In genomic region chrX:30253257-30253656, GRCh38 we compare ENCODE assay signal across 13 cellular contexts. TPM values are rescaled to one million over a fixed set of nuclear protein-coding genes. Genes with fewer than 3 reads are reported as not detected.
DNase-seq lines count a peak whose midpoint lies in the region; ATAC-seq and TF ChIP-seq lines count a peak whose summit lies in the region.
"Had no signal": no experiment of that assay in that cellular context is flagged by ENCODE, and none has a peak within 500 bp of the region (broad histone marks: within the 10 kb centered on the region; RNA-seq: fewer than 3 reads in every experiment).

No MANE protein-coding gene starts in this region.

- peaks cover 5% of the 10 kb centered on the region; the same call in 1 of the 2 replicates for H3K9me3 Mint-ChIP-seq in HFFc6
- H3K9me3 Mint-ChIP-seq: activated naive CD4-positive, alpha-beta T cell treated with anti-CD3 and anti-CD28 coated beads, Interleukin-2, amount 50 U/mL, for 24 hours had no signal

- DNase-seq in Kasumi-1 (lab: John Stamatoyannopoulos, UW) (no peak), HFFc6 (no peak), globus pallidus (ENCODE audit: low spot score) (no peak), germinal center (ENCODE audit: low spot score) (no peak)
- DNase-seq: activated CD4-positive, alpha-beta T cell treated with anti-CD3 and anti-CD28 coated beads, Interleukin-2, amount 50 U/mL, for 4 hours; spleen; SW 1271; tibial artery had no signal

- no peaks in the 10 kb centered on the region for H3K36me3 Mint-ChIP-seq in HFFc6 (ENCODE audit: low read depth)
- H3K36me3 Mint-ChIP-seq: activated naive CD4-positive, alpha-beta T cell treated with anti-CD3 and anti-CD28 coated beads, Interleukin-2, amount 50 U/mL, for 24 hours had no signal

- TF ChIP-seq CTCF in HFFc6 (IDR thresholded peaks at IDR 0.05) = no peak

- H3K4me3 Mint-ChIP-seq in HFFc6 = no peak overlapping the region
- H3K4me3 Mint-ChIP-seq: activated naive CD4-positive, alpha-beta T cell treated with anti-CD3 and anti-CD28 coated beads, Interleukin-2, amount 50 U/mL, for 24 hours had no signal

- no peak overlapping the region for H3K27ac Mint-ChIP-seq in HFFc6
- H3K27ac Mint-ChIP-seq: activated naive CD4-positive, alpha-beta T cell treated with anti-CD3 and anti-CD28 coated beads, Interleukin-2, amount 50 U/mL, for 24 hours had no signal

- no peaks in the 10 kb centered on the region for H3K4me1 Mint-ChIP-seq in HFFc6 (ENCODE audit: low read depth)
- H3K4me1 Mint-ChIP-seq: activated naive CD4-positive, alpha-beta T cell treated with anti-CD3 and anti-CD28 coated beads, Interleukin-2, amount 50 U/mL, for 24 hours had no signal

- ATAC-seq in GM19025 (IDR thresholded peaks at IDR 0.05; ENCODE audit: low read depth, unreplicated experiment) (peak; percentile 50), GM21717 (IDR thresholded peaks at IDR 0.05; ENCODE audit: unreplicated experiment) (peak; percentile 51), HG03039 (IDR thresholded peaks at IDR 0.05; ENCODE audit: unreplicated experiment) (peak; percentile 71)

- peaks cover 4% of the 10 kb centered on the region for H3K27me3 Mint-ChIP-seq in HFFc6 (ENCODE audit: insufficient read depth)
- H3K27me3 Mint-ChIP-seq: activated naive CD4-positive, alpha-beta T cell treated with anti-CD3 and anti-CD28 coated beads, Interleukin-2, amount 50 U/mL, for 24 hours had no signal

RNA-seq across cellular contexts. Expression of gene MAGEB1, which starts 6.3 kb away (rescaled TPM):
- total RNA-seq in HFFc6 (2021; fragmentation: NEBNext Ultra II Directional; extraction: Animal tissue kit (Norgen Biotek cat#: 25700)) = not detected
- total RNA-seq: MCF 10A, spleen had no signal

RNA-seq across cellular contexts. Expression of gene MAGEB4, which starts 11.5 kb away (rescaled TPM):
- not detected for total RNA-seq in HFFc6 (2021; fragmentation: NEBNext Ultra II Directional; extraction: Animal tissue kit (Norgen Biotek cat#: 25700))
- total RNA-seq: MCF 10A, spleen had no signal

RNA-seq across cellular contexts. Expression of gene MAGEB3, which starts 22.8 kb away (rescaled TPM):
- total RNA-seq in HFFc6 (2021; fragmentation: NEBNext Ultra II Directional; extraction: Animal tissue kit (Norgen Biotek cat#: 25700)) = not detected
- total RNA-seq: MCF 10A, spleen had no signal

RNA-seq across cellular contexts. Expression of gene MAGEB2, which starts 37.9 kb away (rescaled TPM):
- not detected for total RNA-seq in HFFc6 (2021; fragmentation: NEBNext Ultra II Directional; extraction: Animal tissue kit (Norgen Biotek cat#: 25700))
- total RNA-seq: MCF 10A, spleen had no signal

RNA-seq across cellular contexts. Expression of gene NR0B1, which starts 55.9 kb away (rescaled TPM):
- total RNA-seq in HFFc6 (2021; fragmentation: NEBNext Ultra II Directional; extraction: Animal tissue kit (Norgen Biotek cat#: 25700)) = not detected
- total RNA-seq: MCF 10A, spleen had no signal
